ENCODE assay signal across 9 cellular contexts in genomic region chr1:118960026-118960561, GRCh38. TPM values are rescaled to one million over a fixed set of nuclear protein-coding genes. Genes with fewer than 3 reads are reported as not detected.
A peak's percentile ranks its signal among the peaks of the same experiment; 100 is the strongest.
DNase-seq lines count a peak whose midpoint lies in the region; ATAC-seq lines count a peak whose summit lies in the region.
"Had no signal": no experiment of that assay in that cellular context is flagged by ENCODE, and none has a peak within 500 bp of the region (broad histone marks: within the 10 kb centered on the region; RNA-seq: fewer than 3 reads in every experiment).

No MANE protein-coding gene starts in this region.

- peak; percentile 80 for DNase-seq in NAMALWA (ENCODE audit: low spot score)
- peak; percentile 48 for DNase-seq in left lobe of liver (ENCODE audit: low spot score)
- no peak for DNase-seq in H4 (ENCODE audit: low spot score)
- no peak for DNase-seq in activated T-cell treated with anti-CD3 and anti-CD28 coated beads, Interleukin-2, amount 50 U/mL, for 48 hours
- DNase-seq in activated CD8-positive, alpha-beta memory T cell treated with anti-CD3 and anti-CD28 coated beads for 24 hours = no peak
- no peak for DNase-seq in NCI-H2029 (lab: John Stamatoyannopoulos, UW)

- ATAC-seq in GM18511 (IDR thresholded peaks at IDR 0.05; ENCODE audit: unreplicated experiment) (peak; percentile 88), HG02610 (IDR thresholded peaks at IDR 0.05; ENCODE audit: unreplicated experiment) (peak; percentile 81), left lobe of liver (peak; percentile 25)

RNA-seq across cellular contexts. Expression of gene TBX15, which starts 28.0 kb away (rescaled TPM):
- 15.0 TPM for total RNA-seq in left lobe of liver
- total RNA-seq in H4 (2014; rRNA removed; shearing (Covaris generic)) = not detected in 2 replicates
- total RNA-seq: activated CD8-positive, alpha-beta memory T cell treated with anti-CD3 and anti-CD28 coated beads for 36 hours had no signal

Comparison
In these comparisons a context has a peak if more than half of its experiments do, and no peak if none do; other contexts are left out.
1. ATAC-seq: peak in every context shown above with its lines; median percentile 88 in GM18511; 81 in HG02610; 25 in left lobe of liver.
2. DNase-seq: peak in NAMALWA (single experiment) and left lobe of liver (single experiment); none in H4 (single experiment), activated T-cell treated with anti-CD3 and anti-CD28 coated beads, Interleukin-2, amount 50 U/mL, for 48 hours (0 of 2), activated CD8-positive, alpha-beta memory T cell treated with anti-CD3 and anti-CD28 coated beads for 24 hours (single experiment) and NCI-H2029 (single experiment).
3. RNA of gene TBX15, which starts 28.0 kb away (total RNA-seq): 15.0 TPM in left lobe of liver (single experiment); not detected in H4; every median in the first group is over 10 times any median in the second.